18 cellular contexts compared by ENCODE assay signal in genomic region chr1:107162745-107163144, GRCh38. TPM values are rescaled to one million over a fixed set of nuclear protein-coding genes. Genes with fewer than 3 reads are reported as not detected.
DNase-seq lines count a peak whose midpoint lies in the region; FAIRE-seq lines count a peak whose summit lies in the region.
"Had no signal": no experiment of that assay in that cellular context is flagged by ENCODE, and none has a peak within 500 bp of the region (broad histone marks: within the 10 kb centered on the region; RNA-seq: fewer than 3 reads in every experiment).

No MANE protein-coding gene starts in this region.

- no peak overlapping the region for H3K18ac ChIP-seq in neuronal stem cell (ENCODE audit: low read length)

- H3K4me1 ChIP-seq in GM23248 (ENCODE audit: insufficient read depth) (no peaks in the 10 kb centered on the region), neuronal stem cell (ENCODE audit: control insufficient read depth in 2 of 2, insufficient read depth in 1 of 2, low read depth in 1 of 2, low read length in 2 of 2) (no peaks in the 10 kb centered on the region)
- H3K4me1 ChIP-seq: SJCRH30 had no signal

- H2AFZ ChIP-seq in GM23248 (peak overlapping the region; percentile 48), neuronal stem cell (ENCODE audit: low read length) (no peak overlapping the region)
- H2AFZ ChIP-seq: GM23338 had no signal

- H3K36me3 ChIP-seq in GM23248 (ENCODE audit: low read depth): no peaks in the 10 kb centered on the region
- no peaks in the 10 kb centered on the region for H3K36me3 ChIP-seq in neuronal stem cell (replicated peaks in 1 of 2; ENCODE audit: control insufficient read depth in 2 of 2, insufficient read depth in 2 of 2, low read length in 2 of 2)
- H3K36me3 ChIP-seq: MG63, SJCRH30 had no signal

- H3K79me2 ChIP-seq in GM23248 (ENCODE audit: insufficient read depth): peaks cover 68% of the 10 kb centered on the region

- no peak overlapping the region for H3K23ac ChIP-seq in neuronal stem cell (ENCODE audit: low read depth, low read length, poor library complexity)

- no peak for FAIRE-seq in urothelium cell line (lab: Jason Lieb, UNC)

- H3K27me3 ChIP-seq in GM23248 (replicated peaks; ENCODE audit: insufficient read depth): no peaks in the 10 kb centered on the region
- H3K27me3 ChIP-seq in neuronal stem cell (ENCODE audit: control insufficient read depth in 3 of 3, insufficient read depth in 3 of 3, low read depth in 1 of 3, low read length in 3 of 3): no peaks in the 10 kb centered on the region
- H3K27me3 ChIP-seq: MG63, SJCRH30 had no signal

- no peaks in the 10 kb centered on the region for H3K9me2 ChIP-seq in GM23248 (ENCODE audit: insufficient read depth)

- H3K27ac ChIP-seq in GM23248: no peak overlapping the region
- peak overlapping the region; percentile 25 for H3K27ac ChIP-seq in epithelial cell of prostate
- H3K27ac ChIP-seq in neuronal stem cell (replicated peaks; ENCODE audit: low read length): no peak overlapping the region
- H3K27ac ChIP-seq: SJCRH30 had no signal

- no peak overlapping the region for H3K4ac ChIP-seq in neuronal stem cell (ENCODE audit: low read length)

- in situ Hi-C loops in GM23248 (cut with MboI): no loop called here
- in situ Hi-C loops in ACHN (cut with HindIII; ENCODE audit: low pct_ligation_motif_present, low pct_unique_long_range_greater_than_20kb, low sequenced_read_pairs): no loop called here

- 97% methylated on average over 1 of the region's 1 CpG for WGBS in GM23248 (ENCODE audit: low coverage in 1 of 2, low lambda C conversion rate in 2 of 2, missing lambda C conversion rate in 2 of 2), 2 experiments
- 100% methylated on average over 1 of the region's 1 CpG; no CpG with 5 or more reads in 1 of the 2 donors for WGBS in neuronal stem cell (ENCODE audit: extremely low coverage in 2 of 2, insufficient read length in 2 of 2, insufficient replicate concordance in 1 of 2), 2 donors

- no peak overlapping the region for H4K91ac ChIP-seq in neuronal stem cell (ENCODE audit: low read depth, low read length, poor library complexity)

- H2BK15ac ChIP-seq in neuronal stem cell (ENCODE audit: low read length): no peak overlapping the region

- no peak overlapping the region for H2BK120ac ChIP-seq in neuronal stem cell (ENCODE audit: low read depth, low read length)

- no peak overlapping the region for H4K8ac ChIP-seq in neuronal stem cell (ENCODE audit: low read depth, low read length)

- peak; percentile 15 for DNase-seq in DMS53 (lab: John Stamatoyannopoulos, UW)
- DNase-seq in GM23248: no peak
- peak; percentile 29 for DNase-seq in SHP77 treated with DMSO at 0.1 percent for 48 hours (lab: John Stamatoyannopoulos, UW)
- DNase-seq in epithelial cell of prostate (ENCODE audit: low read depth, low spot score): no peak
- no peak for DNase-seq in neuronal stem cell (ENCODE audit: low spot score)
- no peak for DNase-seq in ACHN
- DNase-seq in urothelium cell line (ENCODE audit: low spot score): no peak
- DNase-seq: GF-D8, MG63, NCI-H1048, NCI-H1436 treated with DMSO at 0.1 percent for 48 hours, NCI-H2029, NCI-H2171 treated with DMSO at 0.1 percent for 48 hours, NCI-H446 treated with DMSO at 0.1 percent for 48 hours, NCI-H82, RPMI8226, SJCRH30 had no signal

- H3K9me3 ChIP-seq in GM23248 (ENCODE audit: low read depth): no peaks in the 10 kb centered on the region
- no peaks in the 10 kb centered on the region for H3K9me3 ChIP-seq in neuronal stem cell (replicated peaks in 1 of 2; ENCODE audit: control insufficient read depth in 2 of 2, insufficient read depth in 1 of 2, low read depth in 1 of 2, low read length in 2 of 2)
- H3K9me3 ChIP-seq: MG63, SJCRH30 had no signal

- no peaks in the 10 kb centered on the region for H3K79me1 ChIP-seq in neuronal stem cell (ENCODE audit: low read depth, low read length)

- H3K9ac ChIP-seq in GM23248: no peak overlapping the region
- no peak overlapping the region for H3K9ac ChIP-seq in neuronal stem cell (ENCODE audit: low read depth, low read length, poor library complexity)

- no peaks in the 10 kb centered on the region for H4K20me1 ChIP-seq in GM23248 (ENCODE audit: insufficient read depth)

- H3K4me3 ChIP-seq in GM23248: no peak overlapping the region
- H3K4me3 ChIP-seq in neuronal stem cell (ENCODE audit: low read length in 2 of 2): no peak overlapping the region
- H3K4me3 ChIP-seq: GM23338, MG63, SJCRH30 had no signal

- H2AK5ac ChIP-seq in neuronal stem cell (ENCODE audit: low read depth, low read length): no peak overlapping the region

- no peak overlapping the region for H3K14ac ChIP-seq in neuronal stem cell (ENCODE audit: low read length)

- H3K4me2 ChIP-seq in GM23248 (ENCODE audit: unreplicated experiment) (no peak overlapping the region), neuronal stem cell (ENCODE audit: insufficient read depth, low read length, poor library complexity, severe bottlenecking) (no peak overlapping the region)
- H3K4me2 ChIP-seq: GM23338 had no signal

- no peak overlapping the region for H2BK5ac ChIP-seq in neuronal stem cell (ENCODE audit: low read length)

- no peaks in the 10 kb centered on the region for H3F3A ChIP-seq in GM23248 (ENCODE audit: insufficient read depth)

- no peak overlapping the region for H2BK12ac ChIP-seq in neuronal stem cell (ENCODE audit: low read length)

RNA-seq across cellular contexts. Expression of gene NTNG1, which starts 21.9 kb away (rescaled TPM):
- total RNA-seq in GM23248 (2014; rRNA removed; shearing (Covaris generic)): 14.4 and 14.7 TPM in 2 replicates
- polyA plus RNA-seq in GM23248 (2016; fragmentation: Nextera tagmentation; extraction: Ambion mirVana): 16.0 and 17.4 TPM in 2 replicates
- polyA plus RNA-seq in neuronal stem cell (2013, experiment 1 of 2): 0.08 TPM
- 0.14 TPM for polyA plus RNA-seq in neuronal stem cell (2013, experiment 2 of 2)
- total RNA-seq: SJCRH30 had no signal

Comparison
In these comparisons a context has a peak if more than half of its experiments do, and no peak if none do; other contexts are left out.
1. DNase-seq: peak in DMS53 (single experiment) and SHP77 treated with DMSO at 0.1 percent for 48 hours (single experiment); none in GM23248 (single experiment), epithelial cell of prostate (single experiment), neuronal stem cell (single experiment), ACHN (single experiment) and urothelium cell line (single experiment).